ENCODE assay signal across 2 cellular contexts in the genomic region with DNA sequence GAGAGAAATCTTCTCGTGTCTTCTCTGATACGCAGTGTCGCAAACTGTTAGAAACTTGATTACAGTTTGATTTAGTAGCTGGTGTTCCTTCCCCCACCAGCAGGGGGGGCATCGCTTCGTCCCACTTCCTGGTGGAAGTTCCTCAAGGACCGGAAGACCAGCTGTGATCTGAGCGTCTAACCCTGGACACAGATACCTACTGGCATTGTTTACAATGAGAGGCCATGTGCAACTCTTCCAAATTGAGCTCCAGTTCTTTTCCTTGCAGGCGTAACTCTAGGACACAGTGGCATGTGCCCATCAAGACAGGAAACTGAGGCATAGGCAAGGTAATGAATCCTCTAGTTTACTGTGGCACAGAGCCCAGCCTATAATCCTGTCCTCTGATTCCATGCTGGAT.
TF ChIP-seq lines count a peak whose summit lies in the region.

No MANE protein-coding gene starts in this region.

TF ChIP-seq in HCT116, 20 proteins besides CTCF, POLR2A, EP300 and RAD21 (continued from another document):
- TF ChIP-seq, protein P1, sequence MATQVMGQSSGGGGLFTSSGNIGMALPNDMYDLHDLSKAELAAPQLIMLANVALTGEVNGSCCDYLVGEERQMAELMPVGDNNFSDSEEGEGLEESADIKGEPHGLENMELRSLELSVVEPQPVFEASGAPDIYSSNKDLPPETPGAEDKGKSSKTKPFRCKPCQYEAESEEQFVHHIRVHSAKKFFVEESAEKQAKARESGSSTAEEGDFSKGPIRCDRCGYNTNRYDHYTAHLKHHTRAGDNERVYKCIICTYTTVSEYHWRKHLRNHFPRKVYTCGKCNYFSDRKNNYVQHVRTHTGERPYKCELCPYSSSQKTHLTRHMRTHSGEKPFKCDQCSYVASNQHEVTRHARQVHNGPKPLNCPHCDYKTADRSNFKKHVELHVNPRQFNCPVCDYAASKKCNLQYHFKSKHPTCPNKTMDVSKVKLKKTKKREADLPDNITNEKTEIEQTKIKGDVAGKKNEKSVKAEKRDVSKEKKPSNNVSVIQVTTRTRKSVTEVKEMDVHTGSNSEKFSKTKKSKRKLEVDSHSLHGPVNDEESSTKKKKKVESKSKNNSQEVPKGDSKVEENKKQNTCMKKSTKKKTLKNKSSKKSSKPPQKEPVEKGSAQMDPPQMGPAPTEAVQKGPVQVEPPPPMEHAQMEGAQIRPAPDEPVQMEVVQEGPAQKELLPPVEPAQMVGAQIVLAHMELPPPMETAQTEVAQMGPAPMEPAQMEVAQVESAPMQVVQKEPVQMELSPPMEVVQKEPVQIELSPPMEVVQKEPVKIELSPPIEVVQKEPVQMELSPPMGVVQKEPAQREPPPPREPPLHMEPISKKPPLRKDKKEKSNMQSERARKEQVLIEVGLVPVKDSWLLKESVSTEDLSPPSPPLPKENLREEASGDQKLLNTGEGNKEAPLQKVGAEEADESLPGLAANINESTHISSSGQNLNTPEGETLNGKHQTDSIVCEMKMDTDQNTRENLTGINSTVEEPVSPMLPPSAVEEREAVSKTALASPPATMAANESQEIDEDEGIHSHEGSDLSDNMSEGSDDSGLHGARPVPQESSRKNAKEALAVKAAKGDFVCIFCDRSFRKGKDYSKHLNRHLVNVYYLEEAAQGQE (IDR thresholded peaks at IDR 0.05; ENCODE audit: low read depth) = no peak
- TF ChIP-seq JUND (IDR thresholded peaks at IDR 0.05) (no peak), ELF1 (IDR thresholded peaks at IDR 0.05; ENCODE audit: borderline replicate concordance, low read depth) (peak; percentile 79)
- TF ChIP-seq, protein P2, sequence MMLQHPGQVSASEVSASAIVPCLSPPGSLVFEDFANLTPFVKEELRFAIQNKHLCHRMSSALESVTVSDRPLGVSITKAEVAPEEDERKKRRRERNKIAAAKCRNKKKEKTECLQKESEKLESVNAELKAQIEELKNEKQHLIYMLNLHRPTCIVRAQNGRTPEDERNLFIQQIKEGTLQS (IDR thresholded peaks at IDR 0.05) = no peak

TF ChIP-seq in SK-N-SH, 30 proteins besides CTCF, POLR2A, EP300 and RAD21 (continued from another document):
- TF ChIP-seq, protein P1 (IDR thresholded peaks at IDR 0.05; ENCODE audit: low read depth, low read length) = no peak
- TF ChIP-seq ELF1 (IDR thresholded peaks at IDR 0.05) (peak; percentile 67), SMC3 (IDR thresholded peaks at IDR 0.05; ENCODE audit: low read depth, low read length) (peak; percentile 62)
